In genomic region chr2:80786584-80786983, GRCh38 we compare ENCODE assay signal across 7 cellular contexts.
"Had no signal": no experiment of that assay in that cellular context is flagged by ENCODE, and none has a peak within 500 bp of the region (broad histone marks: within the 10 kb centered on the region; RNA-seq: fewer than 3 reads in every experiment).

No MANE protein-coding gene starts in this region.

- FAIRE-seq: H1, H54 had no signal

- H3K27ac ChIP-seq: HL-60 had no signal

- DNase-seq: H9, HCEC 1CT, KG1 had no signal

- H3K4me2 ChIP-seq: GM23338 had no signal

- H3K4me3 ChIP-seq: GM23338 had no signal

- ATAC-seq: GM23338 had no signal
